Comparison of ENCODE assay signal across 8 cellular contexts in genomic region chr10:44864042-44864436, GRCh38. TPM values are rescaled to one million over a fixed set of nuclear protein-coding genes. Genes with fewer than 3 reads are reported as not detected.
DNase-seq lines count a peak whose midpoint lies in the region; ATAC-seq, FAIRE-seq and TF ChIP-seq lines count a peak whose summit lies in the region.

No MANE protein-coding gene starts in this region.

- no peaks in the 10 kb centered on the region for H3K9me3 Mint-ChIP-seq in activated naive CD4-positive, alpha-beta T cell treated with anti-CD3 and anti-CD28 coated beads, Interleukin-2, amount 50 U/mL, for 24 hours

- no peak for TF ChIP-seq POLR2A in GM12891 (IDR thresholded peaks at IDR 0.05; ENCODE audit: low read depth, low read length)

- no peaks in the 10 kb centered on the region for H3K36me3 Mint-ChIP-seq in activated naive CD4-positive, alpha-beta T cell treated with anti-CD3 and anti-CD28 coated beads, Interleukin-2, amount 50 U/mL, for 24 hours

- no peaks in the 10 kb centered on the region for H3K9me3 ChIP-seq in hepatocyte (ENCODE audit: low read depth)

- no peaks in the 10 kb centered on the region for H3K79me2 ChIP-seq in hepatocyte

- no peak overlapping the region for H3K27ac Mint-ChIP-seq in activated naive CD4-positive, alpha-beta T cell treated with anti-CD3 and anti-CD28 coated beads, Interleukin-2, amount 50 U/mL, for 24 hours

- no peak for TF ChIP-seq CTCF in hepatocyte (IDR thresholded peaks at IDR 0.05; ENCODE audit: poor library complexity)

- no peak overlapping the region for H3K4me3 ChIP-seq in hepatocyte

- H3K4me3 Mint-ChIP-seq in activated naive CD4-positive, alpha-beta T cell treated with anti-CD3 and anti-CD28 coated beads, Interleukin-2, amount 50 U/mL, for 24 hours: peak overlapping the region; percentile 88

- H3K27ac ChIP-seq in hepatocyte: peak overlapping the region; percentile 75

- H3K27me3 Mint-ChIP-seq in activated naive CD4-positive, alpha-beta T cell treated with anti-CD3 and anti-CD28 coated beads, Interleukin-2, amount 50 U/mL, for 24 hours: peaks cover 32% of the 10 kb centered on the region

- no peaks in the 10 kb centered on the region for H3K36me3 ChIP-seq in hepatocyte (replicated peaks; ENCODE audit: insufficient read depth, low read depth)

- intact Hi-C loops in Right ventricle myocardium inferior (cut with DNase I) (loop anchor here (2.0 to 10.0 kb wide), 3 partner anchors 479 to 1193 kb away; partner anchors contain the start of gene CXCL12), cardiac septum (cut with DNase I) (loop anchor here (2.0 to 5.0 kb wide), 4 partner anchors 387 to 1191 kb away; no protein-coding TSS in a partner anchor)

- H4K20me1 ChIP-seq in hepatocyte (ENCODE audit: insufficient read depth, poor library complexity, severe bottlenecking): no peaks in the 10 kb centered on the region

- peaks cover 15% of the 10 kb centered on the region for H3K4me1 Mint-ChIP-seq in activated naive CD4-positive, alpha-beta T cell treated with anti-CD3 and anti-CD28 coated beads, Interleukin-2, amount 50 U/mL, for 24 hours

- H3K4me1 ChIP-seq in hepatocyte (ENCODE audit: insufficient read depth): peaks cover 26% of the 10 kb centered on the region

- H2AFZ ChIP-seq in hepatocyte: peak overlapping the region; percentile 64

- H3K9me2 ChIP-seq in hepatocyte (replicated peaks; ENCODE audit: insufficient read depth): no peaks in the 10 kb centered on the region

- H3K4me2 ChIP-seq in hepatocyte: peak overlapping the region; percentile 80

- 26% methylated on average over 17 of the region's 17 CpGs for WGBS in hepatocyte (ENCODE audit: low lambda C conversion rate, missing lambda C conversion rate)

- H3K27me3 ChIP-seq in hepatocyte: peaks cover 2% of the 10 kb centered on the region

- peak; percentile 55 for ATAC-seq in Right ventricle myocardium inferior
- ATAC-seq in GM21723 (IDR thresholded peaks at IDR 0.05; ENCODE audit: unreplicated experiment): no peak

- DNase-seq in Right ventricle myocardium inferior (ENCODE audit: missing footprints) (no peak), cardiac septum (ENCODE audit: low spot score) (no peak), hepatocyte (ENCODE audit: low spot score) (peak; percentile 78), GM12891 (ENCODE audit: insufficient read length, low spot score) (no peak), NCI-H2171 (lab: John Stamatoyannopoulos, UW) (no peak)
- DNase-seq in stimulated activated CD4-positive, alpha-beta T cell treated with anti-CD3 and anti-CD28 coated beads, Interleukin-4, amount 100 ng/mL, for 24 hours: peak; percentile 14

- FAIRE-seq in GM12891 (lab: Jason Lieb, UNC): no peak

TF ChIP-seq in GM12891, 5 proteins besides CTCF, POLR2A, EP300 and RAD21:
- TF ChIP-seq POLR2AphosphoS5 (IDR thresholded peaks at IDR 0.05; ENCODE audit: low read depth, low read length) (no peak), POU2F2 (IDR thresholded peaks at IDR 0.05; ENCODE audit: low read depth, low read length) (no peak), TAF1 (IDR thresholded peaks at IDR 0.05; ENCODE audit: low read depth, low read length) (no peak)

RNA-seq across cellular contexts. Expression of gene TMEM72, which starts 47.1 kb away (rescaled TPM):
- not detected for total RNA-seq in Right ventricle myocardium inferior
- not detected for total RNA-seq in cardiac septum
- 0.13 TPM in 1 of 2 replicates, not detected in the other for total RNA-seq in hepatocyte
- polyA plus RNA-seq in hepatocyte: 0.69 TPM in 1 of 2 replicates, not detected in the other
- polyA plus RNA-seq in GM12891 (2012; ENCODE audit: low read depth, missing spikeins): not detected

Comparison
In these comparisons a context has a peak if more than half of its experiments do, and no peak if none do; other contexts are left out.
1. DNase-seq: peak in hepatocyte (single experiment) and stimulated activated CD4-positive, alpha-beta T cell treated with anti-CD3 and anti-CD28 coated beads, Interleukin-4, amount 100 ng/mL, for 24 hours (single experiment); none in Right ventricle myocardium inferior (single experiment), cardiac septum (single experiment), GM12891 (single experiment) and NCI-H2171 (single experiment).